Comparison of ENCODE assay signal across 8 cellular contexts in genomic region chr5:34930527-34930844, GRCh38. TPM values are rescaled to one million over a fixed set of nuclear protein-coding genes. Genes with fewer than 3 reads are reported as not detected.
DNase-seq lines count a peak whose midpoint lies in the region; ATAC-seq lines count a peak whose summit lies in the region.

No MANE protein-coding gene starts in this region.

- peak overlapping the region; percentile 93 for H3K4me3 Mint-ChIP-seq in activated CD8-positive, alpha-beta memory T cell treated with anti-CD3 and anti-CD28 coated beads, Interleukin-2, amount 10 ng/mL, durations not matched to agents 7 days and 5 days
- peak overlapping the region; percentile 98 for H3K4me3 Mint-ChIP-seq in activated T-helper 1 cell treated with anti-CD3 and anti-CD28 coated beads, Interleukin-12 subunit alpha, Interleukin-12 subunit beta, Interleukin-2, Interleukin-4 antibody, amounts not matched to agents 30 ng/mL and 10 ng/mL and 1 ng/mL, durations not matched to agents 14 hours and 24 hours and 36 hours
- peak overlapping the region; percentile 91 to 96 (median 94) for H3K4me3 Mint-ChIP-seq in immature natural killer cell

- H3K27me3 Mint-ChIP-seq in activated CD8-positive, alpha-beta memory T cell treated with anti-CD3 and anti-CD28 coated beads, Interleukin-2, amount 10 ng/mL, durations not matched to agents 7 days and 5 days: no peaks in the 10 kb centered on the region
- no peaks in the 10 kb centered on the region for H3K27me3 Mint-ChIP-seq in activated T-helper 1 cell treated with anti-CD3 and anti-CD28 coated beads, Interleukin-12 subunit alpha, Interleukin-12 subunit beta, Interleukin-2, Interleukin-4 antibody, amounts not matched to agents 30 ng/mL and 10 ng/mL and 1 ng/mL, durations not matched to agents 14 hours and 24 hours and 36 hours (ENCODE audit: insufficient read depth)
- peaks cover 0 to 5% (median 3%) of the 10 kb centered on the region in 3 donors for H3K27me3 Mint-ChIP-seq in immature natural killer cell (ENCODE audit: low read depth in 3 of 3)

- CTCF ChIA-PET in activated CD8-positive, alpha-beta memory T cell treated with anti-CD3 and anti-CD28 coated beads, Interleukin-2, amount 10 ng/mL, durations not matched to agents 7 days and 5 days (lab: Charles Lee): interaction anchor here (1.5 to 3.6 kb wide), 3 partner anchors 10 to 21 kb away, joined by 4 to 29 read pairs (median 4); partner anchors contain the start of genes BRIX1 and RAD1

- no peak for DNase-seq in activated CD8-positive, alpha-beta memory T cell treated with anti-CD3 and anti-CD28 coated beads, Interleukin-2, amount 10 ng/mL, durations not matched to agents 7 days and 5 days
- DNase-seq in activated CD8-positive, alpha-beta memory T cell treated with anti-CD3 and anti-CD28 coated beads for 24 hours: no peak
- DNase-seq in activated T-helper 1 cell treated with anti-CD3 and anti-CD28 coated beads, Interleukin-12 subunit alpha, Interleukin-12 subunit beta, Interleukin-2, Interleukin-4 antibody, amounts not matched to agents 30 ng/mL and 10 ng/mL and 1 ng/mL, durations not matched to agents 14 hours and 24 hours and 36 hours (ENCODE audit: low spot score): no peak
- no peak for DNase-seq in immature natural killer cell
- no peak for DNase-seq in stimulated activated CD4-positive, alpha-beta T cell treated with anti-CD3 and anti-CD28 coated beads, Interleukin-4, amount 100 ng/mL, for 1 hour
- DNase-seq in NCI-H2081 treated with DMSO at 0.1 percent for 48 hours (lab: John Stamatoyannopoulos, UW): no peak

- H3K9me3 Mint-ChIP-seq in activated CD8-positive, alpha-beta memory T cell treated with anti-CD3 and anti-CD28 coated beads, Interleukin-2, amount 10 ng/mL, durations not matched to agents 7 days and 5 days (ENCODE audit: low read depth): no peaks in the 10 kb centered on the region
- H3K9me3 Mint-ChIP-seq in activated T-helper 1 cell treated with anti-CD3 and anti-CD28 coated beads, Interleukin-12 subunit alpha, Interleukin-12 subunit beta, Interleukin-2, Interleukin-4 antibody, amounts not matched to agents 30 ng/mL and 10 ng/mL and 1 ng/mL, durations not matched to agents 14 hours and 24 hours and 36 hours: no peaks in the 10 kb centered on the region
- no peaks in the 10 kb centered on the region for H3K9me3 Mint-ChIP-seq in immature natural killer cell

- peak overlapping the region; percentile 96 for H3K27ac Mint-ChIP-seq in activated CD8-positive, alpha-beta memory T cell treated with anti-CD3 and anti-CD28 coated beads, Interleukin-2, amount 10 ng/mL, durations not matched to agents 7 days and 5 days
- peak overlapping the region; percentile 95 for H3K27ac Mint-ChIP-seq in activated T-helper 1 cell treated with anti-CD3 and anti-CD28 coated beads, Interleukin-12 subunit alpha, Interleukin-12 subunit beta, Interleukin-2, Interleukin-4 antibody, amounts not matched to agents 30 ng/mL and 10 ng/mL and 1 ng/mL, durations not matched to agents 14 hours and 24 hours and 36 hours
- H3K27ac Mint-ChIP-seq in immature natural killer cell: peak overlapping the region; percentile 91 to 96 (median 94)

- H3K4me1 Mint-ChIP-seq in activated CD8-positive, alpha-beta memory T cell treated with anti-CD3 and anti-CD28 coated beads, Interleukin-2, amount 10 ng/mL, durations not matched to agents 7 days and 5 days: peaks cover 34% of the 10 kb centered on the region
- peaks cover 40% of the 10 kb centered on the region for H3K4me1 Mint-ChIP-seq in activated T-helper 1 cell treated with anti-CD3 and anti-CD28 coated beads, Interleukin-12 subunit alpha, Interleukin-12 subunit beta, Interleukin-2, Interleukin-4 antibody, amounts not matched to agents 30 ng/mL and 10 ng/mL and 1 ng/mL, durations not matched to agents 14 hours and 24 hours and 36 hours (ENCODE audit: low read depth)
- peaks cover 29 to 41% of the 10 kb centered on the region in 2 donors for H3K4me1 Mint-ChIP-seq in immature natural killer cell

- intact Hi-C loops in activated T-helper 1 cell treated with anti-CD3 and anti-CD28 coated beads, Interleukin-12 subunit alpha, Interleukin-12 subunit beta, Interleukin-2, Interleukin-4 antibody, amounts not matched to agents 30 ng/mL and 10 ng/mL and 1 ng/mL, durations not matched to agents 14 hours and 24 hours and 36 hours (cut with micrococcal nuclease): loop anchor here (2.0 kb wide), 1 partner anchor 28 kb away; no protein-coding TSS in a partner anchor

- peaks cover 30% of the 10 kb centered on the region for H3K36me3 Mint-ChIP-seq in activated CD8-positive, alpha-beta memory T cell treated with anti-CD3 and anti-CD28 coated beads, Interleukin-2, amount 10 ng/mL, durations not matched to agents 7 days and 5 days
- H3K36me3 Mint-ChIP-seq in activated T-helper 1 cell treated with anti-CD3 and anti-CD28 coated beads, Interleukin-12 subunit alpha, Interleukin-12 subunit beta, Interleukin-2, Interleukin-4 antibody, amounts not matched to agents 30 ng/mL and 10 ng/mL and 1 ng/mL, durations not matched to agents 14 hours and 24 hours and 36 hours (ENCODE audit: low read depth): peaks cover 34% of the 10 kb centered on the region
- H3K36me3 Mint-ChIP-seq in immature natural killer cell: peaks cover 5 to 8% (median 6%) of the 10 kb centered on the region in 3 donors

- H3K27ac ChIP-seq in temporal lobe (ENCODE audit: low read depth, low read length): peak overlapping the region; percentile 63

- no peak for ATAC-seq in activated CD8-positive, alpha-beta memory T cell treated with anti-CD3 and anti-CD28 coated beads, Interleukin-2, amount 10 ng/mL, durations not matched to agents 7 days and 5 days
- no peak for ATAC-seq in HG03521 (IDR thresholded peaks at IDR 0.05; ENCODE audit: unreplicated experiment)

RNA-seq across cellular contexts. Expression of gene DNAJC21, which starts 1.1 kb away (rescaled TPM):
- total RNA-seq in activated CD8-positive, alpha-beta memory T cell treated with anti-CD3 and anti-CD28 coated beads, Interleukin-2, amount 10 ng/mL, durations not matched to agents 7 days and 5 days: 10 to 100 TPM; 50.6 to 54.6 TPM
- total RNA-seq in activated T-helper 1 cell treated with anti-CD3 and anti-CD28 coated beads, Interleukin-12 subunit alpha, Interleukin-12 subunit beta, Interleukin-2, Interleukin-4 antibody, amounts not matched to agents 30 ng/mL and 10 ng/mL and 1 ng/mL, durations not matched to agents 14 hours and 24 hours and 36 hours: 64.0 and 67.8 TPM in 2 replicates
- polyA plus RNA-seq in immature natural killer cell: 10 to 100 TPM; 11.9 to 19.9 (median 15.2) TPM
- total RNA-seq in temporal lobe: 16.0 TPM

RNA-seq across cellular contexts. Expression of gene BRIX1, which starts 15.0 kb away (rescaled TPM):
- total RNA-seq in activated CD8-positive, alpha-beta memory T cell treated with anti-CD3 and anti-CD28 coated beads, Interleukin-2, amount 10 ng/mL, durations not matched to agents 7 days and 5 days: 10 to 100 TPM; 42.2 to 58.0 TPM
- 110 TPM in 2 replicates for total RNA-seq in activated T-helper 1 cell treated with anti-CD3 and anti-CD28 coated beads, Interleukin-12 subunit alpha, Interleukin-12 subunit beta, Interleukin-2, Interleukin-4 antibody, amounts not matched to agents 30 ng/mL and 10 ng/mL and 1 ng/mL, durations not matched to agents 14 hours and 24 hours and 36 hours
- polyA plus RNA-seq in immature natural killer cell: 10 to 100 TPM; 29.7 to 43.1 (median 32.4) TPM
- total RNA-seq in temporal lobe: 22.6 TPM

RNA-seq across cellular contexts. Expression of gene RAD1, which starts 15.2 kb away (rescaled TPM):
- total RNA-seq in activated CD8-positive, alpha-beta memory T cell treated with anti-CD3 and anti-CD28 coated beads, Interleukin-2, amount 10 ng/mL, durations not matched to agents 7 days and 5 days: 10 to 100 TPM; 33.2 to 37.7 TPM
- 45.7 and 47.1 TPM in 2 replicates for total RNA-seq in activated T-helper 1 cell treated with anti-CD3 and anti-CD28 coated beads, Interleukin-12 subunit alpha, Interleukin-12 subunit beta, Interleukin-2, Interleukin-4 antibody, amounts not matched to agents 30 ng/mL and 10 ng/mL and 1 ng/mL, durations not matched to agents 14 hours and 24 hours and 36 hours
- polyA plus RNA-seq in immature natural killer cell: 10 to 100 TPM; 17.6 to 24.4 (median 23.8) TPM
- 25.1 TPM for total RNA-seq in temporal lobe
